In the genomic region with DNA sequence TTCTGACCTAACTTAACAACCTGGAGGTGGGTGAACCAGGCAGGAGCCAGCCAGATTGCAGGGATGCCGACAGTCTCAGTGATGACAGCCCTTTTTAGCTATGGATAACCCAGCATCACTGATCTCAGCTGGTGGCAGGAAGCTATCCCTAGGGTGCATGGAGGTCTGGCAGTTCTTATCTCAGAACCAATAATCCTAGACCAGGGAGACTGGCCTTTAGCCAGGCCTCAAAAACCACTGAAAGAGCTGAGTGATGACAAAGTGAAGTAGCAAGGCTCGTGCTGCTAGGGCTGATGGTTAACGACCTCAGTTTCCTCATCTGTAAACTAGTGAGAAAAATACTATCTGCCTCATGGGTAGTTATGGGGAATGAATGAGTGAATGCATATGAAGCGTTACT, we compare ENCODE assay signal across 12 cellular contexts.
DNase-seq lines count a peak whose midpoint lies in the region; ATAC-seq and TF ChIP-seq lines count a peak whose summit lies in the region.
"Had no signal": no experiment of that assay in that cellular context is flagged by ENCODE, and none has a peak within 500 bp of the region (broad histone marks: within the 10 kb centered on the region; RNA-seq: fewer than 3 reads in every experiment).

No MANE protein-coding gene starts in this region.

- ATAC-seq in stimulated activated naive B cell treated with anti-CD40 and anti-IgM and Interleukin-4, amounts not matched to agents 10 μg/mL and 1 μg/mL and 100 μg/mL, for 72 hours (replicated peaks): no peak
- no peak for ATAC-seq in HG02885 (IDR thresholded peaks at IDR 0.05; ENCODE audit: poor library complexity, unreplicated experiment)
- no peak for ATAC-seq in foreskin keratinocyte

- TF ChIP-seq CTCF in choroid plexus epithelial cell (conservative IDR thresholded peaks at IDR 0.05; ENCODE audit: low read depth, low read length): no peak
- no peak for TF ChIP-seq CTCF in foreskin keratinocyte (conservative IDR thresholded peaks at IDR 0.05)

- H3K4me3 Mint-ChIP-seq in activated T-cell treated with anti-CD3 and anti-CD28 coated beads, Interleukin-2, amount 50 U/mL, for 24 hours: peak overlapping the region; percentile 10
- H3K4me3 Mint-ChIP-seq in stimulated activated naive B cell treated with anti-CD40 and anti-IgM and Interleukin-4, amounts not matched to agents 10 μg/mL and 1 μg/mL and 100 μg/mL, for 72 hours: peak overlapping the region; percentile 63 to 96
- H3K4me3 Mint-ChIP-seq: CD14-positive monocyte had no signal

- peaks cover 46% of the 10 kb centered on the region for H3K4me1 Mint-ChIP-seq in activated T-cell treated with anti-CD3 and anti-CD28 coated beads, Interleukin-2, amount 50 U/mL, for 24 hours (ENCODE audit: low read depth)
- H3K4me1 Mint-ChIP-seq in stimulated activated naive B cell treated with anti-CD40 and anti-IgM and Interleukin-4, amounts not matched to agents 10 μg/mL and 1 μg/mL and 100 μg/mL, for 72 hours: peaks cover 36 to 57% of the 10 kb centered on the region in 2 donors

- peak overlapping the region; percentile 70 for H3K27ac Mint-ChIP-seq in activated T-cell treated with anti-CD3 and anti-CD28 coated beads, Interleukin-2, amount 50 U/mL, for 24 hours
- H3K27ac Mint-ChIP-seq in stimulated activated naive B cell treated with anti-CD40 and anti-IgM and Interleukin-4, amounts not matched to agents 10 μg/mL and 1 μg/mL and 100 μg/mL, for 72 hours: peak overlapping the region; percentile 47

- peaks cover 15% of the 10 kb centered on the region for H3K36me3 Mint-ChIP-seq in activated T-cell treated with anti-CD3 and anti-CD28 coated beads, Interleukin-2, amount 50 U/mL, for 24 hours (ENCODE audit: low read depth)
- H3K36me3 Mint-ChIP-seq in stimulated activated naive B cell treated with anti-CD40 and anti-IgM and Interleukin-4, amounts not matched to agents 10 μg/mL and 1 μg/mL and 100 μg/mL, for 72 hours: peaks cover 15 to 27% of the 10 kb centered on the region in 2 donors

- H3K4me1 ChIP-seq in foreskin keratinocyte: peaks cover 9% of the 10 kb centered on the region

- H3K27me3 ChIP-seq in foreskin keratinocyte: no peaks in the 10 kb centered on the region

- no peak overlapping the region for H3K4me3 ChIP-seq in choroid plexus epithelial cell (ENCODE audit: low read depth, low read length)
- H3K4me3 ChIP-seq: GM23248 had no signal

- H3K27me3 Mint-ChIP-seq in activated T-cell treated with anti-CD3 and anti-CD28 coated beads, Interleukin-2, amount 50 U/mL, for 24 hours: no peaks in the 10 kb centered on the region
- no peaks in the 10 kb centered on the region for H3K27me3 Mint-ChIP-seq in stimulated activated naive B cell treated with anti-CD40 and anti-IgM and Interleukin-4, amounts not matched to agents 10 μg/mL and 1 μg/mL and 100 μg/mL, for 72 hours

- no peak for DNase-seq in activated T-cell treated with anti-CD3 and anti-CD28 coated beads, Interleukin-2, amount 50 U/mL, for 24 hours
- DNase-seq in activated T-cell treated with anti-CD3 and anti-CD28 coated beads, Interleukin-2, amount 50 U/mL, for 1 hour: no peak
- DNase-seq in NCI-H226 (peak; percentile 27), choroid plexus epithelial cell (ENCODE audit: low read depth) (peak; percentile 58), foreskin keratinocyte (no peak), AG08395 (ENCODE audit: low spot score) (no peak)
- no peak for DNase-seq in stimulated activated naive B cell treated with anti-CD40 and anti-IgM and Interleukin-4, amounts not matched to agents 10 μg/mL and 1 μg/mL and 100 μg/mL, for 72 hours
- DNase-seq: GM23248, NCI-H2171, SIG-M5 had no signal

- no peak overlapping the region for H3K27ac ChIP-seq in foreskin keratinocyte
- H3K27ac ChIP-seq: GM23248 had no signal

- H3K9me3 Mint-ChIP-seq in activated T-cell treated with anti-CD3 and anti-CD28 coated beads, Interleukin-2, amount 50 U/mL, for 24 hours: no peaks in the 10 kb centered on the region
- no peaks in the 10 kb centered on the region for H3K9me3 Mint-ChIP-seq in stimulated activated naive B cell treated with anti-CD40 and anti-IgM and Interleukin-4, amounts not matched to agents 10 μg/mL and 1 μg/mL and 100 μg/mL, for 72 hours

Comparison
In these comparisons a context has a peak if more than half of its experiments do, and no peak if none do; other contexts are left out.
1. DNase-seq: peak in NCI-H226 (single experiment) and choroid plexus epithelial cell (single experiment); none in activated T-cell treated with anti-CD3 and anti-CD28 coated beads, Interleukin-2, amount 50 U/mL, for 24 hours (single experiment), activated T-cell treated with anti-CD3 and anti-CD28 coated beads, Interleukin-2, amount 50 U/mL, for 1 hour (single experiment), stimulated activated naive B cell treated with anti-CD40 and anti-IgM and Interleukin-4, amounts not matched to agents 10 μg/mL and 1 μg/mL and 100 μg/mL, for 72 hours (single experiment), foreskin keratinocyte (0 of 2) and AG08395 (single experiment).